1 cellular context compared by ENCODE assay signal in the genomic region with DNA sequence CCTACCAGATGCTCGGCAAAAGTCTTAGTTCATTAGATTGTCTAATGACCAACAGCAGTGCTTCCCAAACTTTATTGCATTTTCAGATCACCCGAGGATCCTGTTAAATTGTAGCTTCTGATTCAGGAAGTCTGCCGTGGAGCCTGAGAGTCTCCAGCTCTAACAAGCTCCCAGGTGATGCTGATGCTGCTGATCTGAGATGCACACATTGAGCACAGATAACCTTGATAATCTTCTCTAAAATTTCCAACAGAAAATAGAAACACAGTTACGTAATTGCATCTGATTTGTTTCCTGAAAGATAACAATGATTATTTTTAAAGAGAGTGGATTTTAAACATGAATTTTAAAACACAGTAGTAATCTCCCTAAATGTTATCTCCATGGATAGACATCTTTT.
TF ChIP-seq lines count a peak whose summit lies in the region.

No MANE protein-coding gene starts in this region.

TF ChIP-seq in SK-N-SH, 30 proteins besides CTCF, POLR2A, EP300 and RAD21 (continued from another document):
- TF ChIP-seq, protein P1, sequence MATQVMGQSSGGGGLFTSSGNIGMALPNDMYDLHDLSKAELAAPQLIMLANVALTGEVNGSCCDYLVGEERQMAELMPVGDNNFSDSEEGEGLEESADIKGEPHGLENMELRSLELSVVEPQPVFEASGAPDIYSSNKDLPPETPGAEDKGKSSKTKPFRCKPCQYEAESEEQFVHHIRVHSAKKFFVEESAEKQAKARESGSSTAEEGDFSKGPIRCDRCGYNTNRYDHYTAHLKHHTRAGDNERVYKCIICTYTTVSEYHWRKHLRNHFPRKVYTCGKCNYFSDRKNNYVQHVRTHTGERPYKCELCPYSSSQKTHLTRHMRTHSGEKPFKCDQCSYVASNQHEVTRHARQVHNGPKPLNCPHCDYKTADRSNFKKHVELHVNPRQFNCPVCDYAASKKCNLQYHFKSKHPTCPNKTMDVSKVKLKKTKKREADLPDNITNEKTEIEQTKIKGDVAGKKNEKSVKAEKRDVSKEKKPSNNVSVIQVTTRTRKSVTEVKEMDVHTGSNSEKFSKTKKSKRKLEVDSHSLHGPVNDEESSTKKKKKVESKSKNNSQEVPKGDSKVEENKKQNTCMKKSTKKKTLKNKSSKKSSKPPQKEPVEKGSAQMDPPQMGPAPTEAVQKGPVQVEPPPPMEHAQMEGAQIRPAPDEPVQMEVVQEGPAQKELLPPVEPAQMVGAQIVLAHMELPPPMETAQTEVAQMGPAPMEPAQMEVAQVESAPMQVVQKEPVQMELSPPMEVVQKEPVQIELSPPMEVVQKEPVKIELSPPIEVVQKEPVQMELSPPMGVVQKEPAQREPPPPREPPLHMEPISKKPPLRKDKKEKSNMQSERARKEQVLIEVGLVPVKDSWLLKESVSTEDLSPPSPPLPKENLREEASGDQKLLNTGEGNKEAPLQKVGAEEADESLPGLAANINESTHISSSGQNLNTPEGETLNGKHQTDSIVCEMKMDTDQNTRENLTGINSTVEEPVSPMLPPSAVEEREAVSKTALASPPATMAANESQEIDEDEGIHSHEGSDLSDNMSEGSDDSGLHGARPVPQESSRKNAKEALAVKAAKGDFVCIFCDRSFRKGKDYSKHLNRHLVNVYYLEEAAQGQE (IDR thresholded peaks at IDR 0.05; ENCODE audit: low read depth, low read length): no peak
